ENCODE assay signal across 8 cellular contexts in genomic region chr5:14560091-14560595, GRCh38. TPM values are rescaled to one million over a fixed set of nuclear protein-coding genes. Genes with fewer than 3 reads are reported as not detected.
A peak's percentile ranks its signal among the peaks of the same experiment; 100 is the strongest.
DNase-seq lines count a peak whose midpoint lies in the region; ATAC-seq, FAIRE-seq and TF ChIP-seq lines count a peak whose summit lies in the region.
"Had no signal": no experiment of that assay in that cellular context is flagged by ENCODE, and none has a peak within 500 bp of the region (broad histone marks: within the 10 kb centered on the region; RNA-seq: fewer than 3 reads in every experiment).

No MANE protein-coding gene starts in this region.

- no peak overlapping the region for H3K27ac ChIP-seq in pancreas

- H3K9me3 Mint-ChIP-seq in T-cell: no peaks in the 10 kb centered on the region

- no peaks in the 10 kb centered on the region for H3K36me3 ChIP-seq in pancreas

- peak; percentile 58 to 83 (median 77) for ATAC-seq in T-cell (replicated peaks in 1 of 4)
- ATAC-seq in pancreas: peak; percentile 53 to 74 (median 70)
- ATAC-seq in GM18858 (IDR thresholded peaks at IDR 0.05; ENCODE audit: unreplicated experiment): no peak
- ATAC-seq in HG02571 (IDR thresholded peaks at IDR 0.05; ENCODE audit: unreplicated experiment): no peak

- no peaks in the 10 kb centered on the region for H3K36me3 Mint-ChIP-seq in T-cell

- POLR2A ChIA-PET in T-cell (lab: Charles Lee): no interaction called here

- H3K27me3 ChIP-seq in pancreas: no peaks in the 10 kb centered on the region

- H3K4me1 ChIP-seq in pancreas: peaks cover 0 to 12% (median 0%) of the 10 kb centered on the region in 3 donors

- 15% methylated on average over 10 of the region's 10 CpGs for WGBS in pancreas, 2 donors

- peak overlapping the region; percentile 56 to 66 for H3K27ac Mint-ChIP-seq in T-cell

- TF ChIP-seq CTCF in pancreas (IDR thresholded peaks at IDR 0.05): no peak

- H3K4me1 Mint-ChIP-seq in T-cell: peaks cover 21 to 27% (median 21%) of the 10 kb centered on the region in 3 donors

- intact Hi-C loops in pancreas (cut with DNase I) (no loop called here), posterior vena cava (cut with DNase I) (no loop called here)

- H3K27me3 Mint-ChIP-seq in T-cell: no peaks in the 10 kb centered on the region

- no peak overlapping the region for H3K4me3 ChIP-seq in pancreas

- DNase-seq in HT-29 (ENCODE audit: low spot score) (peak; percentile 61), NCI-H1930 (lab: John Stamatoyannopoulos, UW) (peak; percentile 30 to 66), T-cell (peak in 5 of 34 experiments; percentile 3 to 25 (median 15)), pancreas (peak in 1 of 6 donors; percentile 27), posterior vena cava (ENCODE audit: low spot score) (no peak)
- DNase-seq: cortex of kidney had no signal

- CTCF ChIA-PET in T-cell (lab: Charles Lee): no interaction called here

- H3K9me3 ChIP-seq in pancreas: no peaks in the 10 kb centered on the region

- H3K4me3 Mint-ChIP-seq in T-cell: peak overlapping the region; percentile 29 to 68 (median 64)

- FAIRE-seq in pancreas (lab: Jason Lieb, UNC): no peak

RNA-seq across cellular contexts. Expression of gene OTULINL, which starts 21.4 kb away (rescaled TPM):
- 7.5 and 8.6 TPM in 2 replicates for total RNA-seq in HT-29 (2014; rRNA removed; shearing (Covaris generic))
- total RNA-seq in T-cell: 10 to 100 TPM; 30.0 to 50.1 (median 32.6) TPM
- total RNA-seq in pancreas: 10 to 100 TPM in 5 of 6 donors, 1 to 10 TPM in 1; 6.3 to 24.2 (median 13.0) TPM
- 10 to 100 TPM in 1 of 2 donors, 1 to 10 TPM in 1; 4.6 to 23.8 TPM for polyA plus RNA-seq in pancreas
- 10 to 100 TPM in 1 of 2 donors, 1 to 10 TPM in 1; 6.8 to 13.7 TPM for total RNA-seq in posterior vena cava

Comparison
In these comparisons a context has a peak if more than half of its experiments do, and no peak if none do; other contexts are left out.
1. ATAC-seq: peak in T-cell (4 of 4) and pancreas (4 of 4); none in GM18858 (single experiment) and HG02571 (single experiment).